In the genomic region with DNA sequence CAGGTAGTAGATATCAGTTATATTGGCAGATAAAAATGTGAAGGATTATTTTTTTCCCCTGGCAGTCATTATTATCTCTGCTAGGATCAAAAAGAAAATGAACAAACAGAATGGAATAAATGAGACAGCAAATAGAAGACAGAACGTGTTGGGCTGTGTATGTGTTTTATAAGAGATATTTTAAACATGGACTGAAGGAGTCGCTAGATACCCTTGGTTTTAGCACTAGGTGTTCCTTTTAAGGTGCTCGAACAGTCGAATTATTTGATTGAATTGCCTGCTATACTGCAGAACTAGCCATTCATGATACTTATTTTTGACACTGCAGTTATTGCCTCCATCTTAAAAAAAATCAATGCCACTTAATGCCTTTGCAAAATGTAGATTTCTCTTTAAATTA, we compare ENCODE assay signal across 9 cellular contexts. TPM values are rescaled to one million over a fixed set of nuclear protein-coding genes. Genes with fewer than 3 reads are reported as not detected.
DNase-seq lines count a peak whose midpoint lies in the region; ATAC-seq and TF ChIP-seq lines count a peak whose summit lies in the region.
"Had no signal": no experiment of that assay in that cellular context is flagged by ENCODE, and none has a peak within 500 bp of the region (broad histone marks: within the 10 kb centered on the region; RNA-seq: fewer than 3 reads in every experiment).

No MANE protein-coding gene starts in this region.

- H3K4me3 ChIP-seq in choroid plexus epithelial cell (ENCODE audit: low read depth, low read length) = no peak overlapping the region
- no peak overlapping the region for H3K4me3 ChIP-seq in mucosa of descending colon
- H3K4me3 ChIP-seq: prostate gland had no signal

- ATAC-seq in HG03520 (IDR thresholded peaks at IDR 0.05; ENCODE audit: unreplicated experiment) (no peak), mucosa of descending colon (no peak)

- in situ Hi-C loops in ACHN (cut with HindIII; ENCODE audit: low pct_ligation_motif_present, low pct_unique_long_range_greater_than_20kb, low sequenced_read_pairs) = no loop called here

- peak; percentile 3 for DNase-seq in ACHN
- DNase-seq in HCEC 1CT = peak; percentile 47
- DNase-seq in NCI-H69 (lab: John Stamatoyannopoulos, UW) = peak; percentile 92
- peak; percentile 58 for DNase-seq in choroid plexus epithelial cell (ENCODE audit: low read depth)
- no peak for DNase-seq in HPDE6-E6E7 (ENCODE audit: extremely low spot score)
- DNase-seq in midbrain (lab: John Stamatoyannopoulos, UW) = no peak
- no peak for DNase-seq in mucosa of descending colon

- peak; percentile 29 for TF ChIP-seq CTCF in choroid plexus epithelial cell (conservative IDR thresholded peaks at IDR 0.05; ENCODE audit: low read depth, low read length)
- TF ChIP-seq CTCF in mucosa of descending colon (IDR thresholded peaks at IDR 0.05) = no peak

- no peaks in the 10 kb centered on the region for H3K36me3 ChIP-seq in mucosa of descending colon (ENCODE audit: low read depth)
- H3K36me3 ChIP-seq: prostate gland had no signal

- no peaks in the 10 kb centered on the region for H3K9me3 ChIP-seq in mucosa of descending colon
- H3K9me3 ChIP-seq: prostate gland had no signal

- H3K4me1 ChIP-seq in mucosa of descending colon (ENCODE audit: low read depth) = no peaks in the 10 kb centered on the region

- intact Hi-C loops in mucosa of descending colon (cut with DNase I, micrococcal nuclease) = no loop called here

RNA-seq across cellular contexts. Expression of a gene that starts 3.7 kb away (rescaled TPM):
- total RNA-seq in mucosa of descending colon = 1 to 10 TPM; 1.3 to 1.8 (median 1.5) TPM

Comparison
In these comparisons a context has a peak if more than half of its experiments do, and no peak if none do; other contexts are left out.
1. DNase-seq: peak in ACHN (single experiment), HCEC 1CT (single experiment), NCI-H69 (single experiment) and choroid plexus epithelial cell (single experiment); none in HPDE6-E6E7 (single experiment), midbrain (single experiment) and mucosa of descending colon (0 of 3).